1 cellular context compared by ENCODE assay signal in genomic region chr2:241842067-241842415, GRCh38.
TF ChIP-seq lines count a peak whose summit lies in the region.

No MANE protein-coding gene starts in this region.

TF ChIP-seq in GM23338, 12 proteins besides CTCF, POLR2A, EP300 and RAD21 (continued from another document):
- TF ChIP-seq REST (IDR thresholded peaks at IDR 0.05; ENCODE audit: unreplicated experiment) = no peak
- TF ChIP-seq POLR2AphosphoS5 (IDR thresholded peaks at IDR 0.05; ENCODE audit: low read depth) = no peak
- TF ChIP-seq JUNB (IDR thresholded peaks at IDR 0.05; ENCODE audit: unreplicated experiment) = no peak
- no peak for TF ChIP-seq ZNF114 (CRISPR knock-in tag; IDR thresholded peaks at IDR 0.05)
- TF ChIP-seq ETS1 (IDR thresholded peaks at IDR 0.05) = no peak
- no peak for TF ChIP-seq ZNF462 (CRISPR knock-in tag; IDR thresholded peaks at IDR 0.05)
TF ChIP-seq in GM23338: peak in this region for 0.
